8 cellular contexts compared by ENCODE assay signal in genomic region chr17:82414548-82415281, GRCh38. TPM values are rescaled to one million over a fixed set of nuclear protein-coding genes. Genes with fewer than 3 reads are reported as not detected.
A peak's percentile ranks its signal among the peaks of the same experiment; 100 is the strongest.
DNase-seq lines count a peak whose midpoint lies in the region; ATAC-seq and TF ChIP-seq lines count a peak whose summit lies in the region.

No MANE protein-coding gene starts in this region.

- peaks cover 25% of the 10 kb centered on the region for H3K4me1 Mint-ChIP-seq in activated T-cell treated with anti-CD3 and anti-CD28 coated beads, Interleukin-2, amount 50 U/mL, for 24 hours (ENCODE audit: low read depth)
- H3K4me1 Mint-ChIP-seq in natural killer cell treated with Interleukin-12 subunit alpha and Interleukin-12 subunit beta and Interleukin-15 and Interleukin-18, amount 100 ng/mL, for 72 hours (ENCODE audit: low read depth in 2 of 2) = peaks cover 19 to 21% of the 10 kb centered on the region in 2 donors

- H3K4me2 ChIP-seq in GM23248 (ENCODE audit: unreplicated experiment) (peak overlapping the region; percentile 52), OCI-LY1 (ENCODE audit: low read length) (peak overlapping the region; percentile 16; the same call in 1 of the 2 replicates)

- H3K36me3 ChIP-seq in GM23248 (ENCODE audit: low read depth) = no peaks in the 10 kb centered on the region
- H3K36me3 ChIP-seq in OCI-LY1 (ENCODE audit: insufficient read depth, low read length) = peaks cover 6% of the 10 kb centered on the region; the same call in 1 of the 2 replicates
- H3K36me3 ChIP-seq in esophagus squamous epithelium = peaks cover 0 to 28% (median 0%) of the 10 kb centered on the region in 3 donors

- H4K20me1 ChIP-seq in GM23248 (ENCODE audit: insufficient read depth) (no peaks in the 10 kb centered on the region), OCI-LY1 (ENCODE audit: insufficient read depth, low read length) (no peaks in the 10 kb centered on the region)

- H3K27me3 ChIP-seq in GM23248 (replicated peaks; ENCODE audit: insufficient read depth) = no peaks in the 10 kb centered on the region
- H3K27me3 ChIP-seq in OCI-LY1 (ENCODE audit: insufficient read depth, low read length) = no peaks in the 10 kb centered on the region
- no peaks in the 10 kb centered on the region for H3K27me3 ChIP-seq in esophagus squamous epithelium

- H3K79me2 ChIP-seq in GM23248 (ENCODE audit: insufficient read depth) (no peaks in the 10 kb centered on the region), OCI-LY1 (ENCODE audit: insufficient read depth, low read length) (no peaks in the 10 kb centered on the region)

- H3K27ac Mint-ChIP-seq in activated T-cell treated with anti-CD3 and anti-CD28 coated beads, Interleukin-2, amount 50 U/mL, for 24 hours = no peak overlapping the region
- H3K27ac Mint-ChIP-seq in natural killer cell treated with Interleukin-12 subunit alpha and Interleukin-12 subunit beta and Interleukin-15 and Interleukin-18, amount 100 ng/mL, for 72 hours = no peak overlapping the region

- no peak overlapping the region for H3K9ac ChIP-seq in GM23248
- H3K9ac ChIP-seq in OCI-LY1 (ENCODE audit: low read length) = no peak overlapping the region

- H3K4me3 Mint-ChIP-seq in activated T-cell treated with anti-CD3 and anti-CD28 coated beads, Interleukin-2, amount 50 U/mL, for 24 hours = no peak overlapping the region
- peak overlapping the region; percentile 20 for H3K4me3 Mint-ChIP-seq in natural killer cell treated with Interleukin-12 subunit alpha and Interleukin-12 subunit beta and Interleukin-15 and Interleukin-18, amount 100 ng/mL, for 72 hours

- peak; percentile 43 to 55 for ATAC-seq in natural killer cell treated with Interleukin-12 subunit alpha and Interleukin-12 subunit beta and Interleukin-15 and Interleukin-18, amount 100 ng/mL, for 72 hours
- ATAC-seq in GM18870 (IDR thresholded peaks at IDR 0.05; ENCODE audit: unreplicated experiment) = no peak

- DNase-seq in 8988T (peak; percentile 84), GM23248 (peak; percentile 84), esophagus squamous epithelium (lab: John Stamatoyannopoulos, UW) (no peak)
- peak; percentile 80 for DNase-seq in activated T-cell treated with anti-CD3 and anti-CD28 coated beads, Interleukin-2, amount 50 U/mL, for 24 hours
- peak; percentile 71 for DNase-seq in natural killer cell treated with Interleukin-12 subunit alpha and Interleukin-12 subunit beta and Interleukin-15 and Interleukin-18, amount 100 ng/mL, for 72 hours (ENCODE audit: low spot score)
- DNase-seq in stimulated activated naive CD4-positive, alpha-beta T cell (lab: John Stamatoyannopoulos, UW) = peak; percentile 31 to 74 (median 60)

- H3K4me3 ChIP-seq in GM23248 (no peak overlapping the region), OCI-LY1 (ENCODE audit: low read depth, low read length, poor library complexity, severe bottlenecking) (no peak overlapping the region), esophagus squamous epithelium (no peak overlapping the region)

- peaks cover 25% of the 10 kb centered on the region for H3K36me3 Mint-ChIP-seq in activated T-cell treated with anti-CD3 and anti-CD28 coated beads, Interleukin-2, amount 50 U/mL, for 24 hours (ENCODE audit: low read depth)
- H3K36me3 Mint-ChIP-seq in natural killer cell treated with Interleukin-12 subunit alpha and Interleukin-12 subunit beta and Interleukin-15 and Interleukin-18, amount 100 ng/mL, for 72 hours = no peaks in the 10 kb centered on the region

- no peaks in the 10 kb centered on the region for H3K9me3 Mint-ChIP-seq in activated T-cell treated with anti-CD3 and anti-CD28 coated beads, Interleukin-2, amount 50 U/mL, for 24 hours
- H3K9me3 Mint-ChIP-seq in natural killer cell treated with Interleukin-12 subunit alpha and Interleukin-12 subunit beta and Interleukin-15 and Interleukin-18, amount 100 ng/mL, for 72 hours = no peaks in the 10 kb centered on the region

- peak; percentile 98 for TF ChIP-seq CTCF in OCI-LY1 (IDR thresholded peaks at IDR 0.05; ENCODE audit: low read length)
- peak in 5 of 6 experiments; percentile 48 to 69 (median 63) for TF ChIP-seq CTCF in esophagus squamous epithelium (IDR thresholded peaks at IDR 0.05)

- no peaks in the 10 kb centered on the region for H3K27me3 Mint-ChIP-seq in activated T-cell treated with anti-CD3 and anti-CD28 coated beads, Interleukin-2, amount 50 U/mL, for 24 hours
- no peaks in the 10 kb centered on the region for H3K27me3 Mint-ChIP-seq in natural killer cell treated with Interleukin-12 subunit alpha and Interleukin-12 subunit beta and Interleukin-15 and Interleukin-18, amount 100 ng/mL, for 72 hours

- peaks cover 7% of the 10 kb centered on the region; the same call in 1 of the 2 replicates for H3K4me1 ChIP-seq in GM23248 (ENCODE audit: insufficient read depth)
- peaks cover 16% of the 10 kb centered on the region for H3K4me1 ChIP-seq in OCI-LY1 (ENCODE audit: insufficient read depth, low read length, severe bottlenecking)
- peaks cover 16 to 35% (median 16%) of the 10 kb centered on the region in 3 donors for H3K4me1 ChIP-seq in esophagus squamous epithelium

- H2AFZ ChIP-seq in GM23248 (no peak overlapping the region), OCI-LY1 (ENCODE audit: low read length) (no peak overlapping the region)

- intact Hi-C loops in esophagus squamous epithelium (cut with DNase I) = loop anchor here (2.0 kb wide), 1 partner anchor 64 kb away; no protein-coding TSS in a partner anchor

- WGBS in GM23248 (ENCODE audit: low coverage in 1 of 2, low lambda C conversion rate in 2 of 2, missing lambda C conversion rate in 2 of 2), 2 experiments = 20 to 21% methylated on average over 38 of the region's 38 CpGs
- WGBS in esophagus squamous epithelium, 2 donors = 33 to 34% methylated on average over 25 to 33 of the region's 38 CpGs

- TF ChIP-seq POLR2A in esophagus squamous epithelium (IDR thresholded peaks at IDR 0.05) = no peak

- H3K9me2 ChIP-seq in GM23248 (ENCODE audit: insufficient read depth) (no peaks in the 10 kb centered on the region), OCI-LY1 (ENCODE audit: low read depth, low read length) (no peaks in the 10 kb centered on the region)

- H3K27ac ChIP-seq in GM23248 (no peak overlapping the region), OCI-LY1 (ENCODE audit: low read depth, low read length, poor library complexity, severe bottlenecking) (no peak overlapping the region), esophagus squamous epithelium (no peak overlapping the region)

- in situ Hi-C loops in GM23248 (cut with MboI) = loop anchor here (10.0 kb wide), 1 partner anchor 60 kb away; the partner anchor contains the start of gene TEX19

- H3K9me3 ChIP-seq in GM23248 (ENCODE audit: low read depth) = no peaks in the 10 kb centered on the region
- H3K9me3 ChIP-seq in OCI-LY1 (ENCODE audit: low read length) = no peaks in the 10 kb centered on the region
- no peaks in the 10 kb centered on the region for H3K9me3 ChIP-seq in esophagus squamous epithelium

- H3F3A ChIP-seq in GM23248 (ENCODE audit: insufficient read depth) (no peaks in the 10 kb centered on the region), OCI-LY1 (ENCODE audit: insufficient read depth, low read length) (no peaks in the 10 kb centered on the region)

RNA-seq across cellular contexts. Expression of gene HEXD, which starts 3.4 kb away (rescaled TPM):
- 5.9 and 9.7 TPM in 2 replicates for total RNA-seq in GM23248 (2014; rRNA removed; shearing (Covaris generic))
- polyA plus RNA-seq in GM23248 (2016; fragmentation: Nextera tagmentation; extraction: Ambion mirVana) = 4.1 and 5.7 TPM in 2 replicates
- 10 to 100 TPM; 10.6 to 42.0 (median 12.9) TPM for total RNA-seq in esophagus squamous epithelium
- 10 to 100 TPM; 19.5 to 40.1 TPM for total RNA-seq in natural killer cell treated with Interleukin-12 subunit alpha and Interleukin-12 subunit beta and Interleukin-15 and Interleukin-18, amount 100 ng/mL, for 72 hours

RNA-seq across cellular contexts. Expression of gene OGFOD3, which starts 3.7 kb away (rescaled TPM):
- total RNA-seq in GM23248 (2014; rRNA removed; shearing (Covaris generic)) = 34.1 and 44.7 TPM in 2 replicates
- 38.1 and 43.6 TPM in 2 replicates for polyA plus RNA-seq in GM23248 (2016; fragmentation: Nextera tagmentation; extraction: Ambion mirVana)
- 10 to 100 TPM; 11.9 to 26.7 (median 19.4) TPM for total RNA-seq in esophagus squamous epithelium
- total RNA-seq in natural killer cell treated with Interleukin-12 subunit alpha and Interleukin-12 subunit beta and Interleukin-15 and Interleukin-18, amount 100 ng/mL, for 72 hours = 10 to 100 TPM; 29.7 to 30.1 TPM

RNA-seq across cellular contexts. Expression of gene CYBC1, which starts 35.8 kb away (rescaled TPM):
- total RNA-seq in GM23248 (2014; rRNA removed; shearing (Covaris generic)) = 66.5 and 93.6 TPM in 2 replicates
- polyA plus RNA-seq in GM23248 (2016; fragmentation: Nextera tagmentation; extraction: Ambion mirVana) = 54.0 and 58.3 TPM in 2 replicates
- 10 to 100 TPM; 31.7 to 74.3 (median 51.1) TPM for total RNA-seq in esophagus squamous epithelium
- total RNA-seq in natural killer cell treated with Interleukin-12 subunit alpha and Interleukin-12 subunit beta and Interleukin-15 and Interleukin-18, amount 100 ng/mL, for 72 hours = 100 to 1,000 TPM; 300 to 380 TPM

RNA-seq across cellular contexts. Expression of gene UTS2R, which starts 43.1 kb away (rescaled TPM):
- total RNA-seq in GM23248 (2014; rRNA removed; shearing (Covaris generic)) = not detected in 2 replicates
- not detected in 2 replicates for polyA plus RNA-seq in GM23248 (2016; fragmentation: Nextera tagmentation; extraction: Ambion mirVana)
- not detected for total RNA-seq in esophagus squamous epithelium
- not detected for total RNA-seq in natural killer cell treated with Interleukin-12 subunit alpha and Interleukin-12 subunit beta and Interleukin-15 and Interleukin-18, amount 100 ng/mL, for 72 hours

RNA-seq across cellular contexts. Expression of gene NARF, which starts 43.8 kb away (rescaled TPM):
- total RNA-seq in GM23248 (2014; rRNA removed; shearing (Covaris generic)) = 55.2 and 69.0 TPM in 2 replicates
- polyA plus RNA-seq in GM23248 (2016; fragmentation: Nextera tagmentation; extraction: Ambion mirVana) = 67.2 and 70.2 TPM in 2 replicates
- 10 to 100 TPM; 33.2 to 47.5 (median 40.2) TPM for total RNA-seq in esophagus squamous epithelium
- 100 to 1,000 TPM; 217 to 295 TPM for total RNA-seq in natural killer cell treated with Interleukin-12 subunit alpha and Interleukin-12 subunit beta and Interleukin-15 and Interleukin-18, amount 100 ng/mL, for 72 hours
